Comparison of ENCODE assay signal across 12 cellular contexts in genomic region chr3:115085197-115085865, GRCh38.
A peak's percentile ranks its signal among the peaks of the same experiment; 100 is the strongest.
DNase-seq lines count a peak whose midpoint lies in the region; ATAC-seq, FAIRE-seq and TF ChIP-seq lines count a peak whose summit lies in the region.
"Had no signal": no experiment of that assay in that cellular context is flagged by ENCODE, and none has a peak within 500 bp of the region (broad histone marks: within the 10 kb centered on the region; RNA-seq: fewer than 3 reads in every experiment).

No MANE protein-coding gene starts in this region.

- TF ChIP-seq CTCF in astrocyte (IDR thresholded peaks at IDR 0.05; ENCODE audit: insufficient read depth, low read depth, low read length) (peak; percentile 36), heart right ventricle (IDR thresholded peaks at IDR 0.05) (peak in 5 of 9 donors; percentile 11 to 28 (median 16)), testis (IDR thresholded peaks at IDR 0.05) (peak; percentile 8 to 30 (median 21))

- no peak overlapping the region for H3K4me2 ChIP-seq in astrocyte (ENCODE audit: low read length)

- H3K9me3 Mint-ChIP-seq in activated CD4-positive, alpha-beta T cell treated with anti-CD3 and anti-CD28 coated beads for 36 hours (ENCODE audit: low read depth): no peaks in the 10 kb centered on the region
- H3K9me3 Mint-ChIP-seq in astrocyte (ENCODE audit: unreplicated experiment): no peaks in the 10 kb centered on the region

- H3K36me3 ChIP-seq in astrocyte (ENCODE audit: insufficient read depth, low read length): no peaks in the 10 kb centered on the region
- no peaks in the 10 kb centered on the region for H3K36me3 ChIP-seq in heart right ventricle
- no peaks in the 10 kb centered on the region for H3K36me3 ChIP-seq in testis (ENCODE audit: low read depth, missing control alignments)
- H3K36me3 ChIP-seq: neutrophil, SJCRH30 had no signal

- no peak overlapping the region for H3K4me3 Mint-ChIP-seq in activated CD4-positive, alpha-beta T cell treated with anti-CD3 and anti-CD28 coated beads for 36 hours
- no peak overlapping the region for H3K4me3 Mint-ChIP-seq in astrocyte (ENCODE audit: unreplicated experiment)

- no peak overlapping the region for H3K27ac ChIP-seq in astrocyte (ENCODE audit: low read depth, low read length)
- H3K27ac ChIP-seq in heart right ventricle: peak overlapping the region in 3 of 10 donors; percentile 2 to 33 (median 14)
- H3K27ac ChIP-seq in testis: peak overlapping the region; percentile 2 to 50
- H3K27ac ChIP-seq: body of pancreas, neutrophil, SJCRH30 had no signal

- CTCF ChIA-PET in activated CD4-positive, alpha-beta T cell treated with anti-CD3 and anti-CD28 coated beads for 36 hours (lab: Charles Lee): interaction anchor here (1.2 to 2.5 kb wide), 8 partner anchors 10 to 77 kb away, joined by 3 to 10 read pairs (median 5); no protein-coding TSS in a partner anchor

- H3K36me3 Mint-ChIP-seq in activated CD4-positive, alpha-beta T cell treated with anti-CD3 and anti-CD28 coated beads for 36 hours (ENCODE audit: low read depth): peaks cover 2% of the 10 kb centered on the region
- H3K36me3 Mint-ChIP-seq in astrocyte (ENCODE audit: low read depth, unreplicated experiment): no peaks in the 10 kb centered on the region

- intact Hi-C loops in activated CD4-positive, alpha-beta T cell treated with anti-CD3 and anti-CD28 coated beads for 36 hours (cut with DNase I, micrococcal nuclease): loop anchor here in 1 of 2 experiments (10.0 kb wide), 1 partner anchor 701 kb away; no protein-coding TSS in a partner anchor
- intact Hi-C loops in heart right ventricle (cut with DNase I): loop anchor here in 2 of 10 donors (5.0 to 10.0 kb wide), 3 partner anchors 43 to 261 kb away; no protein-coding TSS in a partner anchor
- intact Hi-C loops in testis (cut with DNase I; ENCODE audit: low total_unique reads): no loop called here

- H2AFZ ChIP-seq in astrocyte (ENCODE audit: low read depth, low read length): no peak overlapping the region

- WGBS in heart right ventricle, 2 donors: 67% methylated on average over 2 of the region's 2 CpGs
- WGBS in testis, 2 donors: 50 to 51% methylated on average over 2 of the region's 2 CpGs

- no peaks in the 10 kb centered on the region for H3K79me2 ChIP-seq in astrocyte (ENCODE audit: insufficient read depth, low read length)

- TF ChIP-seq POLR2A in testis (IDR thresholded peaks at IDR 0.05): no peak

- no peaks in the 10 kb centered on the region for H3K27me3 ChIP-seq in astrocyte (ENCODE audit: insufficient read depth, low read length)
- no peaks in the 10 kb centered on the region for H3K27me3 ChIP-seq in heart right ventricle
- no peaks in the 10 kb centered on the region for H3K27me3 ChIP-seq in testis
- H3K27me3 ChIP-seq: body of pancreas, neutrophil, SJCRH30 had no signal

- no peaks in the 10 kb centered on the region for H4K20me1 ChIP-seq in astrocyte (ENCODE audit: insufficient read depth, low read length)

- H3K4me1 Mint-ChIP-seq in activated CD4-positive, alpha-beta T cell treated with anti-CD3 and anti-CD28 coated beads for 36 hours: peaks cover 40% of the 10 kb centered on the region
- no peaks in the 10 kb centered on the region for H3K4me1 Mint-ChIP-seq in astrocyte (ENCODE audit: low read depth, unreplicated experiment)

- H3K27ac Mint-ChIP-seq in activated CD4-positive, alpha-beta T cell treated with anti-CD3 and anti-CD28 coated beads for 36 hours: peak overlapping the region; percentile 1
- H3K27ac Mint-ChIP-seq in astrocyte (ENCODE audit: unreplicated experiment): no peak overlapping the region

- H3K9me3 ChIP-seq in astrocyte (ENCODE audit: insufficient read depth, low read depth, low read length) (no peaks in the 10 kb centered on the region), heart right ventricle (no peaks in the 10 kb centered on the region), testis (no peaks in the 10 kb centered on the region)
- H3K9me3 ChIP-seq: body of pancreas, neutrophil, SJCRH30 had no signal

- POLR2A ChIA-PET in activated CD4-positive, alpha-beta T cell treated with anti-CD3 and anti-CD28 coated beads for 36 hours (lab: Charles Lee): no interaction called here

- H3K27me3 Mint-ChIP-seq in activated CD4-positive, alpha-beta T cell treated with anti-CD3 and anti-CD28 coated beads for 36 hours: no peaks in the 10 kb centered on the region
- H3K27me3 Mint-ChIP-seq in astrocyte (ENCODE audit: low read depth, unreplicated experiment): no peaks in the 10 kb centered on the region

- no peak for DNase-seq in activated CD4-positive, alpha-beta T cell treated with anti-CD3 and anti-CD28 coated beads for 36 hours
- DNase-seq in activated CD4-positive, alpha-beta T cell treated with anti-CD3 and anti-CD28 coated beads, Interleukin-2, amount 50 U/mL, for 48 hours: no peak
- DNase-seq in astrocyte (ENCODE audit: low read depth) (no peak), heart right ventricle (no peak), testis (no peak), NOMO-1 (lab: John Stamatoyannopoulos, UW; ENCODE audit: unreplicated experiment in 2 of 2) (no peak), NCI-H2029 (lab: John Stamatoyannopoulos, UW) (no peak)
- DNase-seq: activated CD8-positive, alpha-beta memory T cell treated with anti-CD3 and anti-CD28 coated beads for 24 hours; body of pancreas had no signal

- no peaks in the 10 kb centered on the region for H3K4me1 ChIP-seq in astrocyte (ENCODE audit: insufficient read depth, low read length)
- peaks cover 0 to 79% (median 48%) of the 10 kb centered on the region in 9 donors for H3K4me1 ChIP-seq in heart right ventricle
- H3K4me1 ChIP-seq in testis: peaks cover 8% of the 10 kb centered on the region

- H3K9ac ChIP-seq in astrocyte (ENCODE audit: low read length): no peak overlapping the region

- ATAC-seq in activated CD4-positive, alpha-beta T cell treated with anti-CD3 and anti-CD28 coated beads for 36 hours: no peak
- ATAC-seq in heart right ventricle (peak in 6 of 8 donors; percentile 38 to 69 (median 56)), HG03139 (IDR thresholded peaks at IDR 0.05; ENCODE audit: unreplicated experiment) (no peak)
- ATAC-seq: body of pancreas had no signal

- FAIRE-seq in astrocyte (lab: Jason Lieb, UNC): no peak

- H3K4me3 ChIP-seq in astrocyte (ENCODE audit: insufficient read depth, low read depth, low read length) (no peak overlapping the region), heart right ventricle (no peak overlapping the region), testis (no peak overlapping the region)
- H3K4me3 ChIP-seq: body of pancreas, SJCRH30 had no signal

Comparison
In these comparisons a context has a peak if more than half of its experiments do, and no peak if none do; other contexts are left out.
1. ATAC-seq: peak in heart right ventricle (6 of 8); none in activated CD4-positive, alpha-beta T cell treated with anti-CD3 and anti-CD28 coated beads for 36 hours (single experiment) and HG03139 (single experiment).
2. Peak in every context shown above with its lines, with median percentiles within 50 percentile points of each other: CTCF ChIP-seq.